Comparison of ENCODE assay signal across 8 cellular contexts in genomic region chr20:43514062-43514971, GRCh38. TPM values are rescaled to one million over a fixed set of nuclear protein-coding genes. Genes with fewer than 3 reads are reported as not detected.
A peak's percentile ranks its signal among the peaks of the same experiment; 100 is the strongest.
DNase-seq lines count a peak whose midpoint lies in the region; ATAC-seq and TF ChIP-seq lines count a peak whose summit lies in the region.

No MANE protein-coding gene starts in this region.

- H3K36me3 Mint-ChIP-seq in T-cell, result no peaks in the 10 kb centered on the region

- peak overlapping the region; percentile 46 to 48 for H3K4me3 ChIP-seq in prostate gland

- peak; percentile 79 for ATAC-seq in HG02588 (IDR thresholded peaks at IDR 0.05; ENCODE audit: unreplicated experiment)
- ATAC-seq in T-cell (replicated peaks in 1 of 4), result peak; percentile 87 to 91 (median 88)
- ATAC-seq in left ventricle myocardium superior, result peak; percentile 95

- TF ChIP-seq POLR2A in GM10847 (IDR thresholded peaks at IDR 0.05; ENCODE audit: extremely low read depth, insufficient read length) (peak; percentile 23), prostate gland (IDR thresholded peaks at IDR 0.05) (peak; percentile 65)

- H3K9me3 Mint-ChIP-seq in T-cell, result no peaks in the 10 kb centered on the region

- H3K4me3 Mint-ChIP-seq in T-cell, result peak overlapping the region; percentile 91 to 99 (median 91)

- H3K27ac Mint-ChIP-seq in T-cell, result peak overlapping the region; percentile 81 to 87

- TF ChIP-seq CTCF in prostate gland (IDR thresholded peaks at IDR 0.05), result peak in 2 of 4 experiments; percentile 27 to 38

- no peaks in the 10 kb centered on the region for H3K4me1 ChIP-seq in prostate gland (replicated peaks)

- H3K36me3 ChIP-seq in prostate gland, result no peaks in the 10 kb centered on the region

- peak; percentile 98 for DNase-seq in NCI-H1092 treated with DMSO at 0.1 percent for 48 hours (lab: John Stamatoyannopoulos, UW)
- peak; percentile 75 to 97 (median 90) for DNase-seq in T-cell
- peak; percentile 14 to 99 (median 96) for DNase-seq in amygdala (lab: John Stamatoyannopoulos, UW)
- peak; percentile 96 for DNase-seq in left ventricle myocardium superior
- peak; percentile 97 for DNase-seq in prostate gland (ENCODE audit: low spot score)
- DNase-seq in ureter (ENCODE audit: low spot score), result peak; percentile 98

- CTCF ChIA-PET in T-cell (lab: Charles Lee), result interaction anchor here in 1 of 2 donors (0.9 kb wide), 1 partner anchor 566 kb away, joined by 3 read pairs; no protein-coding TSS in a partner anchor

- intact Hi-C loops in left ventricle myocardium superior (cut with micrococcal nuclease) (no loop called here), prostate gland (cut with DNase I) (no loop called here)

- WGBS in prostate gland, result 60% methylated on average over 51 of the region's 53 CpGs

- H3K27me3 ChIP-seq in prostate gland (replicated peaks; ENCODE audit: insufficient read depth), result no peaks in the 10 kb centered on the region

- peaks cover 0 to 6% of the 10 kb centered on the region in 2 donors for H3K27me3 Mint-ChIP-seq in T-cell

- H3K27ac ChIP-seq in prostate gland, result peak overlapping the region; percentile 57 to 74

- H3K9me3 ChIP-seq in prostate gland, result no peaks in the 10 kb centered on the region

- POLR2A ChIA-PET in T-cell (lab: Charles Lee), result no interaction called here

- peaks cover 16 to 23% (median 19%) of the 10 kb centered on the region in 3 donors for H3K4me1 Mint-ChIP-seq in T-cell

RNA-seq across cellular contexts. Expression of gene L3MBTL1, which starts 6.8 kb away (rescaled TPM):
- total RNA-seq in T-cell (10 to 100 TPM; 15.5 to 20.1 (median 16.1) TPM), left ventricle myocardium superior (5.7 TPM), prostate gland (10 to 100 TPM; 10.2 to 38.8 TPM), ureter (24.7 TPM)

RNA-seq across cellular contexts. Expression of gene SGK2, which starts 44.5 kb away (rescaled TPM):
- total RNA-seq in T-cell (1 to 10 TPM in 4 of 5 donors, under 1 TPM in 1; 0.73 to 2.0 (median 1.4) TPM), left ventricle myocardium superior (0.32 TPM), prostate gland (1 to 10 TPM in 1 of 2 donors, under 1 TPM in 1; 0.68 to 4.5 TPM), ureter (29.8 TPM)

RNA-seq across cellular contexts. Expression of gene SRSF6, which starts 56.6 kb away (rescaled TPM):
- total RNA-seq in T-cell, result 100 to 1,000 TPM; 154 to 277 (median 174) TPM
- total RNA-seq in left ventricle myocardium superior, result 56.5 TPM
- 100 to 1,000 TPM; 121 to 128 TPM for total RNA-seq in prostate gland
- total RNA-seq in ureter, result 192 TPM

Comparison
In these comparisons a context has a peak if more than half of its experiments do, and no peak if none do; other contexts are left out.
1. Peak in every context shown above with its lines: DNase-seq, ATAC-seq, H3K4me3 ChIP-seq and H3K27ac ChIP-seq.